ENCODE assay signal across 10 cellular contexts in the genomic region with DNA sequence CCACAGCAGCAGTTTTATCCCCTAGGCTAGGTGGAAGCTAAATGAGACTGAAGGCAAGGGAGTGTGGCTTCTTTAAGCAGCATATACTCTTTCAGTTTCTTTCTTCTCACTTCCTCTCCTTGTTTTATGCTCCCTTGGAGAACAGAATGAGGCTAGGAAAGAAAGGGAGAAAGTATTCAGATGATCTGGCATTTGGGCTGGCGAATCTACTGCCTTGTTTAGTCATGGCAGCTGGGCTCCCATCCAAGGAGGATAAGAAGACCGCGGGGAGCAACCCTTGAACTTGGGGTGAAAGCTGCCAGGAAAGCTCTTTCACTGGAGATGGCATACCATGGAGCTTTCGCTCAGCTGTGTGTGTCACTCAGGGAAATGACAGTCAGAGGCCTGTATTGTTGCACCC.
DNase-seq lines count a peak whose midpoint lies in the region; ATAC-seq and TF ChIP-seq lines count a peak whose summit lies in the region.
"Had no signal": no experiment of that assay in that cellular context is flagged by ENCODE, and none has a peak within 500 bp of the region (broad histone marks: within the 10 kb centered on the region; RNA-seq: fewer than 3 reads in every experiment).

No MANE protein-coding gene starts in this region.

- ATAC-seq in GM19043 (IDR thresholded peaks at IDR 0.05; ENCODE audit: low read depth, unreplicated experiment) (peak; percentile 58), HG02973 (IDR thresholded peaks at IDR 0.05; ENCODE audit: unreplicated experiment) (peak; percentile 55), HG03095 (IDR thresholded peaks at IDR 0.05; ENCODE audit: unreplicated experiment) (no peak)

- no peak for TF ChIP-seq CTCF in astrocyte of the cerebellum (IDR thresholded peaks at IDR 0.05; ENCODE audit: low read depth, low read length, missing control alignments)

- peak; percentile 54 for DNase-seq in astrocyte of the cerebellum (ENCODE audit: low read depth)
- DNase-seq in pons (ENCODE audit: low spot score): peak; percentile 24
- no peak for DNase-seq in stimulated activated CD4-positive, alpha-beta T cell treated with anti-CD3 and anti-CD28 coated beads, Interleukin-4, amount 100 ng/mL, for 1 hour
- no peak for DNase-seq in NCI-H526 treated with DMSO at 0.1 percent for 48 hours (lab: John Stamatoyannopoulos, UW)
- no peak for DNase-seq in RPMI8226

- in situ Hi-C loops in astrocyte of the cerebellum (cut with HindIII; ENCODE audit: low sequenced_read_pairs): no loop called here

- no peak overlapping the region for H3K4me3 ChIP-seq in astrocyte of the cerebellum (ENCODE audit: low read depth, low read length)
- H3K4me3 ChIP-seq: adrenal gland, suprapubic skin had no signal

Comparison
In these comparisons a context has a peak if more than half of its experiments do, and no peak if none do; other contexts are left out.
1. DNase-seq: peak in astrocyte of the cerebellum (single experiment) and pons (single experiment); none in stimulated activated CD4-positive, alpha-beta T cell treated with anti-CD3 and anti-CD28 coated beads, Interleukin-4, amount 100 ng/mL, for 1 hour (single experiment), NCI-H526 treated with DMSO at 0.1 percent for 48 hours (single experiment) and RPMI8226 (single experiment).